8 cellular contexts compared by ENCODE assay signal in the genomic region with DNA sequence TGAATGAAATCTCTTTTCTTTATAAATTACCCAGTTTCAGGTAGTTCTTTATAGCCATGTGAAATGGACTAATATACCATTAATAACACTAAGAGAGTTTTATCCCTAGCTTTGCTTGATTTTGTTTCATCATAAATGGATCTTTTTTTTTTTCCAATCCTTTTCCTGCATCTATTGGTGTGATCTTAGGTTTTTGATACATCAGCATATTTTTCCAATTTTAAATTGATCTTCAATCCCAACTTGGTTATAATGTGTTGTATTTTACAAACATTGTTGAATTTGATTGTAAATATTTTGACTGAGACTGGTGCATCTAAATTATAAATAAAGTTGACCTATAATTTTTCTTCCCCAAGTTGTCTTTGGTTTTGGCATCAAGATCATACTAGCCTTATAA.
"Had no signal": no experiment of that assay in that cellular context is flagged by ENCODE, and none has a peak within 500 bp of the region (broad histone marks: within the 10 kb centered on the region; RNA-seq: fewer than 3 reads in every experiment).

No MANE protein-coding gene starts in this region.

- ATAC-seq: GM23338, HCT116 had no signal

- H3K27ac Mint-ChIP-seq: GM23338, HFFc6, IgD-negative memory B cell had no signal

- H3K4me3 Mint-ChIP-seq: GM23338, HFFc6, IgD-negative memory B cell had no signal

- H3K9me3 Mint-ChIP-seq: HFFc6 had no signal

- H2AFZ ChIP-seq: GM23338 had no signal

- H3K27me3 Mint-ChIP-seq: IgD-negative memory B cell had no signal

- H3K4me2 ChIP-seq: GM23338 had no signal

- DNase-seq: H7, HFFc6, KG1 had no signal

- H3K27ac ChIP-seq: HL-60 had no signal

- H3K4me3 ChIP-seq: GM23338, HAP-1 had no signal
